8 cellular contexts compared by ENCODE assay signal in the genomic region with DNA sequence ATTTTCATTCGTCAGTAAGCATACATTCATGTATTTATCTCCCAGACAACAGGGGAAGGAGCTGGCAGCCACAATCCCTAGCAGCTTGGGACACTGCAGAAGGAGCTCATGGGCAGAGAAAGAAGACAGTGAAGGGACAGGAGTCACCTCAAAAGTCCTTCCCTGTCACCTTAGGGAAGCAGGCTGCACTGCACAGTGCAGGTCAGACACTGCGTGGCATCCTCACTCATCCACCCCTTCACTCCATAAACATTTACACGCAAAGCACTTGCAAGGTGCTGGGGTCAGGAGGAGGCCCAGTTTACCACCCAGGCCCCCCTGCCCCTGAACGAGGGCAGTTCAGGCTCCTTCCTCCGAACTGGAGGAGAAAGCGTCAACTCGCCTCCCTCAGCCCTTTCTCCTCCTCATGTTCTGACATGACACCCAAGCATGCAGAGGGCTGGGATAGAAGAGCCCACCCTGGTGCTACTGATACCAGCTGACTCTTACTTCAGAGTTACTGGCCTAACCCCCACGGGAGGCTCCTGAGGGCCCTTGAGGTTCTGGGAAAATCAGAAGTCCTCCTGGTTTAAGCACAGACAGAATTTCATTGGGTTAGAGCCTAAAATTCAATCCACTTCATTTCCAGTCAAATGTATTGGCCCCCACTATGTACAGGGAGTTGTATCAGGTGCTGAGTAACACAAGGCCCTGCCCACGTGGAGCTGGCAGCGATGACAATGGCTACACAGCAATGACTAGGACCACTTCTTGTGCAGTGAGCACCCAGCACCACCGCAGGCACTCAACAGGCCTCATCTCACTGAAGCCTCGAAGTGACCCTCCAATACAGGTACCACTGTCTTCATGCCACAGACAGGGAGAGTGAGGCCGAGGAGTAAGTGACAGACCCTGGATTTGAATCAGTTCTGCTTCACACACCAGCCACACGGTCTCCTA.
A peak's percentile ranks its signal among the peaks of the same experiment; 100 is the strongest.
DNase-seq lines count a peak whose midpoint lies in the region; ATAC-seq and TF ChIP-seq lines count a peak whose summit lies in the region.

No MANE protein-coding gene starts in this region.

- no peak for TF ChIP-seq CTCF in PC-3 (conservative IDR thresholded peaks at IDR 0.05; ENCODE audit: low read depth, low read length)
- no peak for TF ChIP-seq CTCF in endodermal cell (conservative IDR thresholded peaks at IDR 0.05)
- TF ChIP-seq CTCF in GM20000 (IDR thresholded peaks at IDR 0.05; ENCODE audit: extremely low read depth, missing control alignments): no peak

- H3K27me3 Mint-ChIP-seq in endodermal cell (ENCODE audit: insufficient read depth): no peaks in the 10 kb centered on the region

- H3K9ac ChIP-seq in PC-3 (ENCODE audit: low read length): no peak overlapping the region
- no peak overlapping the region for H3K9ac ChIP-seq in endodermal cell (ENCODE audit: extremely low read depth, low read length, poor library complexity, severe bottlenecking)
- H3K9ac ChIP-seq in trophoblast cell (ENCODE audit: low read length): no peak overlapping the region

- peak overlapping the region; percentile 21 for H2BK12ac ChIP-seq in trophoblast cell (ENCODE audit: low read length)

- WGBS in endodermal cell (ENCODE audit: insufficient coverage in 1 of 2, insufficient read length in 1 of 2), 2 experiments: 85 to 88% methylated on average over 7 to 14 of the region's 14 CpGs
- no CpG with 5 or more reads among the region's 14 CpGs for WGBS in trophoblast cell (ENCODE audit: extremely low coverage, insufficient coverage, insufficient read length)

- H3K9me2 ChIP-seq in PC-3 (replicated peaks; ENCODE audit: low read length): no peaks in the 10 kb centered on the region

- no peak overlapping the region for H3K4me3 ChIP-seq in PC-3 (ENCODE audit: low read length)
- no peak overlapping the region for H3K4me3 ChIP-seq in endodermal cell (ENCODE audit: low read length)
- peak overlapping the region; percentile 11 for H3K4me3 ChIP-seq in trophoblast cell (ENCODE audit: low read depth, low read length)

- H3K27me3 ChIP-seq in PC-3 (ENCODE audit: low read length) (no peaks in the 10 kb centered on the region), endodermal cell (ENCODE audit: control insufficient read depth, insufficient read depth, low read length, poor library complexity, severe bottlenecking) (no peaks in the 10 kb centered on the region), trophoblast cell (ENCODE audit: insufficient read depth, low read length) (no peaks in the 10 kb centered on the region)

- H3K27ac Mint-ChIP-seq in endodermal cell: peak overlapping the region; percentile 35

- peak overlapping the region; percentile 15 for H2BK120ac ChIP-seq in trophoblast cell (ENCODE audit: insufficient read depth, low read length, poor library complexity)

- H3K36me3 Mint-ChIP-seq in endodermal cell (ENCODE audit: low read depth): peaks cover 16% of the 10 kb centered on the region

- CTCF ChIA-PET in PC-3 (lab: Charles Lee): interaction anchor here (1.0 kb wide), 1 partner anchor 9 kb away, joined by 3 read pairs; no protein-coding TSS in a partner anchor

- H3K79me1 ChIP-seq in trophoblast cell (ENCODE audit: low read length): peaks cover 27% of the 10 kb centered on the region

- intact Hi-C loops in PC-3 (cut with micrococcal nuclease): loop anchor here (2.0 kb wide), 1 partner anchor 69 kb away; no protein-coding TSS in a partner anchor

- H3K4ac ChIP-seq in trophoblast cell (ENCODE audit: low read depth, low read length): peak overlapping the region; percentile 50

- H2AFZ ChIP-seq in PC-3 (ENCODE audit: low read length) (no peak overlapping the region), trophoblast cell (ENCODE audit: insufficient read depth, low read length, poor library complexity) (no peak overlapping the region)

- H4K91ac ChIP-seq in trophoblast cell (ENCODE audit: low read depth, low read length): peak overlapping the region; percentile 13

- ATAC-seq in PC-3: no peak

- H3K18ac ChIP-seq in trophoblast cell (ENCODE audit: low read length): peak overlapping the region; percentile 43

- H3K79me2 ChIP-seq in PC-3 (ENCODE audit: low read length) (peaks cover 8% of the 10 kb centered on the region; the same call in 1 of the 2 replicates), trophoblast cell (ENCODE audit: control insufficient read depth, insufficient read depth, low read length, poor library complexity) (peaks cover 13% of the 10 kb centered on the region)

- peak overlapping the region; percentile 18 for H4K8ac ChIP-seq in trophoblast cell (ENCODE audit: low read depth, low read length)

- POLR2A ChIA-PET in PC-3 (lab: Charles Lee; ENCODE audit: unreplicated experiment): no interaction called here

- H3K4me1 ChIP-seq in PC-3 (ENCODE audit: insufficient read depth, low read length) (peaks cover 33% of the 10 kb centered on the region), endodermal cell (ENCODE audit: control insufficient read depth, insufficient read depth, low read length) (peaks cover 31% of the 10 kb centered on the region), trophoblast cell (ENCODE audit: control insufficient read depth in 1 of 2, insufficient read depth in 2 of 2, low read length in 2 of 2) (peaks cover 53 to 66% of the 10 kb centered on the region in 2 experiments)

- no peak overlapping the region for H3K4me3 Mint-ChIP-seq in endodermal cell

- H3K4me1 Mint-ChIP-seq in endodermal cell: peaks cover 60% of the 10 kb centered on the region

- peak overlapping the region; percentile 13 for H3K14ac ChIP-seq in trophoblast cell (ENCODE audit: low read length)

- BruUV-seq in PC-3 (replicated peaks; lab: Mats Ljungman, UMichigan): no TSS peak

- peak overlapping the region; percentile 15; the same call in 1 of the 2 replicates for H3K4me2 ChIP-seq in PC-3 (ENCODE audit: low read length)
- H3K4me2 ChIP-seq in trophoblast cell (ENCODE audit: low read length): no peak overlapping the region

- H3K27ac ChIP-seq in PC-3 (ENCODE audit: low read length): peak overlapping the region; percentile 45
- H3K27ac ChIP-seq in endodermal cell (ENCODE audit: low read depth, low read length): peak overlapping the region; percentile 62
- H3K27ac ChIP-seq in trophoblast cell (ENCODE audit: low read depth, low read length): no peak overlapping the region

- peak overlapping the region; percentile 41 for H2AK5ac ChIP-seq in trophoblast cell (ENCODE audit: low read length)

- peak overlapping the region; percentile 0 for H2BK5ac ChIP-seq in trophoblast cell (ENCODE audit: low read depth, low read length, poor library complexity)

- no peak overlapping the region for H4K12ac ChIP-seq in trophoblast cell (ENCODE audit: low read depth, low read length)

- H3F3A ChIP-seq in PC-3 (ENCODE audit: low read length, unreplicated experiment): no peaks in the 10 kb centered on the region

- no peaks in the 10 kb centered on the region for H3K9me3 ChIP-seq in PC-3 (ENCODE audit: low read length)
- no peaks in the 10 kb centered on the region for H3K9me3 ChIP-seq in endodermal cell (ENCODE audit: control insufficient read depth, low read length)
- H3K9me3 ChIP-seq in trophoblast cell (ENCODE audit: insufficient read depth, low read depth, low read length): no peaks in the 10 kb centered on the region

- peak; percentile 17 for DNase-seq in DMS79 (lab: John Stamatoyannopoulos, UW)
- no peak for DNase-seq in PC-3
- DNase-seq in endodermal cell: no peak
- DNase-seq in trophoblast cell: no peak
- no peak for DNase-seq in AG08396 (ENCODE audit: low spot score)
- DNase-seq in GM20000 (ENCODE audit: low spot score): no peak
- no peak for DNase-seq in putamen (ENCODE audit: low spot score)
- no peak for DNase-seq in nucleus accumbens (lab: John Stamatoyannopoulos, UW)

- H3K23ac ChIP-seq in trophoblast cell (ENCODE audit: low read length): no peak overlapping the region

- H3K36me3 ChIP-seq in PC-3 (ENCODE audit: low read depth, low read length) (no peaks in the 10 kb centered on the region), endodermal cell (ENCODE audit: control insufficient read depth, insufficient read depth, low read length) (peaks cover 5% of the 10 kb centered on the region), trophoblast cell (ENCODE audit: control insufficient read depth in 1 of 2, insufficient read depth in 2 of 2, low read length in 2 of 2) (peaks cover 0 to 2% of the 10 kb centered on the region in 2 experiments)

- H3K9me3 Mint-ChIP-seq in endodermal cell: peaks cover 9% of the 10 kb centered on the region

- no peaks in the 10 kb centered on the region for H4K20me1 ChIP-seq in PC-3 (ENCODE audit: low read length)
